Comparison of ENCODE assay signal across 10 cellular contexts in the genomic region with DNA sequence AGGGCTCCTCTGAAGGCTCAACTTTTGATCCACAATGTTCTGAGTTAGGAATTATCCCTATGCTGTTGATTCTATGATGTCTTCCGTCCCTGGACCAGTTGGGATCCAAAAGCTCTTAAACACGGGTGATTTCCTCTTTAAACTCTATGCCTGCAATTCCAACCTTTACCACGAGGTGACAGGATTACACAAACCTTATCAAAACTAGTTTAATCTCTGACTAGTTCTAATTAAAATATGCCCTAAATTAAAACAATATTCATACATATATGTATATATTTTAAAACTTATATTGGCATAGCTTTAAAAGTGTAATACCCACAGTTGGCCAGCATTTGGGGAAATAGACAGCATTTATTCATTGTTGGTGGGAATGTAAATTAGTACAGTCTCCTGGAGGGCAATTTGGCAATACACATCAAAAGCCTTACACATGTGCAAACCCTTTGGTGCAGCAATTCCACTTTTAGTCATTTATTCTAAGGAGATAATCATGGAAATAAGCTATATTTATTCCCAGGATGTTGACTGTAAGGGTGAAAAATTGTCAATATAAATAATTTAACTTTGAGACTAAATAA. TPM values are rescaled to one million over a fixed set of nuclear protein-coding genes. Genes with fewer than 3 reads are reported as not detected.
DNase-seq lines count a peak whose midpoint lies in the region; ATAC-seq and TF ChIP-seq lines count a peak whose summit lies in the region.
"Had no signal": no experiment of that assay in that cellular context is flagged by ENCODE, and none has a peak within 500 bp of the region (broad histone marks: within the 10 kb centered on the region; RNA-seq: fewer than 3 reads in every experiment).

No MANE protein-coding gene starts in this region.

- H2AFZ ChIP-seq in parathyroid adenoma = no peak overlapping the region

- peaks cover 3 to 4% (median 4%) of the 10 kb centered on the region in 3 donors for H3K4me1 Mint-ChIP-seq in T-cell

- H3K9ac ChIP-seq in parathyroid adenoma = no peak overlapping the region

- H3K79me2 ChIP-seq in parathyroid adenoma = no peaks in the 10 kb centered on the region

- POLR2A ChIA-PET in T-cell (lab: Charles Lee) = no interaction called here

- no peak overlapping the region for H3K4me3 Mint-ChIP-seq in T-cell

- H3K36me3 Mint-ChIP-seq in T-cell = no peaks in the 10 kb centered on the region

- ATAC-seq in HG03521 (IDR thresholded peaks at IDR 0.05; ENCODE audit: unreplicated experiment) = no peak
- ATAC-seq in T-cell (replicated peaks in 1 of 4) = no peak

- no peaks in the 10 kb centered on the region for H3K9me3 ChIP-seq in parathyroid adenoma (ENCODE audit: control insufficient read depth, low read length)

- H3K36me3 ChIP-seq in parathyroid adenoma (ENCODE audit: control insufficient read depth, insufficient read depth, low read length) = no peaks in the 10 kb centered on the region

- H3K4me1 ChIP-seq in parathyroid adenoma = no peaks in the 10 kb centered on the region

- no peak overlapping the region for H3K4me3 ChIP-seq in parathyroid adenoma (ENCODE audit: low read depth, low read length)

- no peak overlapping the region for H3K27ac Mint-ChIP-seq in T-cell

- TF ChIP-seq CTCF in GM12873 (IDR thresholded peaks at IDR 0.05; ENCODE audit: insufficient read depth, low read depth, low read length, missing control alignments) (peak; percentile 66), parathyroid adenoma (IDR thresholded peaks at IDR 0.05) (peak; percentile 53)

- CTCF ChIA-PET in T-cell (lab: Charles Lee) = interaction anchor here in 1 of 2 donors (0.6 kb wide), 1 partner anchor 402 kb away, joined by 3 read pairs; no protein-coding TSS in a partner anchor

- no peak overlapping the region for H3K27ac ChIP-seq in parathyroid adenoma

- no peaks in the 10 kb centered on the region for H3K27me3 ChIP-seq in parathyroid adenoma (ENCODE audit: control insufficient read depth, insufficient read depth, low read length)

- H3K27me3 Mint-ChIP-seq in T-cell = peaks cover 5 to 25% of the 10 kb centered on the region in 2 donors

- peaks cover 6 to 12% (median 10%) of the 10 kb centered on the region in 3 donors for H3K9me3 Mint-ChIP-seq in T-cell

- no peak overlapping the region for H3K4me2 ChIP-seq in parathyroid adenoma (ENCODE audit: low read length)

- DNase-seq in NCI-H82 (lab: John Stamatoyannopoulos, UW) (peak; percentile 64), dermis microvascular lymphatic vessel endothelial cell (ENCODE audit: low read depth in 2 of 2) (peak; percentile 3 to 33), NCI-H2196 treated with DMSO at 0.1 percent for 48 hours (lab: John Stamatoyannopoulos, UW; ENCODE audit: unreplicated experiment) (no peak), putamen (ENCODE audit: low spot score) (no peak), T-cell (no peak)
- DNase-seq: anterior cingulate cortex, nucleus accumbens had no signal

RNA-seq across cellular contexts. Expression of gene PHYKPL, which starts 51.6 kb away (rescaled TPM):
- total RNA-seq in dermis microvascular lymphatic vessel endothelial cell = 28.4 and 45.5 TPM in 2 replicates
- total RNA-seq in T-cell = 100 to 1,000 TPM; 135 to 208 (median 193) TPM

Comparison
In these comparisons a context has a peak if more than half of its experiments do, and no peak if none do; other contexts are left out.
1. DNase-seq: peak in NCI-H82 (single experiment) and dermis microvascular lymphatic vessel endothelial cell (2 of 2); none in NCI-H2196 treated with DMSO at 0.1 percent for 48 hours (single experiment), putamen (single experiment) and T-cell (0 of 34).